ENCODE assay signal across 1 cellular context in the genomic region with DNA sequence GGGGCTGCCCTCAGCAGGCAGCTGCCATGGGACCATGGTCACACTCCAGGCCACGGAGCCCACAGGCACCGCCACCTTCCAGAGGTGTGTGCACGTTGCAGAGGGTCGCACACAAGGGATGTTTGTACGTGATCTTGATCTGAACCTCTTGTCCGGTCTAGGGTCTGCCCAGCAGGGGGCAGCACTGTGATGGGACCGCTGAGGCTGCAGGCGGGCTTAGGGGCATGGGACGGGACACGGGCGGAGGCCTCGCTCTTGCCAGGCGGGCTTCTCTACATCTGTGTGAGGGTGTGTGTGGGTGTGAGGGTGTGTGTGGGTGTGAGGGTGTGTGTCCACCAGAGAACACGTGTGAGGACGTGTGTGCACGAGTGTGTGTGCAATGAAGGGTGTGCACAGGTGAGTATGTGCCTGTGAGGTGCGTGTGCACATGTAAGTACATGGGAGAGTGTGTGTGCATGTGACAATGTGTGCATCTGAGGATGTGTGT.
TF ChIP-seq lines count a peak whose summit lies in the region.

No MANE protein-coding gene starts in this region.

TF ChIP-seq in K562, 482 proteins besides CTCF, POLR2A, EP300 and RAD21 (continued from another document):
- TF ChIP-seq, protein P1, sequence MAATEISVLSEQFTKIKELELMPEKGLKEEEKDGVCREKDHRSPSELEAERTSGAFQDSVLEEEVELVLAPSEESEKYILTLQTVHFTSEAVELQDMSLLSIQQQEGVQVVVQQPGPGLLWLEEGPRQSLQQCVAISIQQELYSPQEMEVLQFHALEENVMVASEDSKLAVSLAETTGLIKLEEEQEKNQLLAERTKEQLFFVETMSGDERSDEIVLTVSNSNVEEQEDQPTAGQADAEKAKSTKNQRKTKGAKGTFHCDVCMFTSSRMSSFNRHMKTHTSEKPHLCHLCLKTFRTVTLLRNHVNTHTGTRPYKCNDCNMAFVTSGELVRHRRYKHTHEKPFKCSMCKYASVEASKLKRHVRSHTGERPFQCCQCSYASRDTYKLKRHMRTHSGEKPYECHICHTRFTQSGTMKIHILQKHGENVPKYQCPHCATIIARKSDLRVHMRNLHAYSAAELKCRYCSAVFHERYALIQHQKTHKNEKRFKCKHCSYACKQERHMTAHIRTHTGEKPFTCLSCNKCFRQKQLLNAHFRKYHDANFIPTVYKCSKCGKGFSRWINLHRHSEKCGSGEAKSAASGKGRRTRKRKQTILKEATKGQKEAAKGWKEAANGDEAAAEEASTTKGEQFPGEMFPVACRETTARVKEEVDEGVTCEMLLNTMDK (IDR thresholded peaks at IDR 0.05; ENCODE audit: borderline replicate concordance, insufficient read depth, low read depth, low read length, poor library complexity, severe bottlenecking), result peak; percentile 74
- TF ChIP-seq DACH1 (IDR thresholded peaks at IDR 0.05; ENCODE audit: partially characterized antibody) (no peak), ZNF3 (CRISPR knock-in tag; IDR thresholded peaks at IDR 0.05) (no peak), ZNF224 (CRISPR knock-in tag; IDR thresholded peaks at IDR 0.05) (no peak), CBX2 (IDR thresholded peaks at IDR 0.05; ENCODE audit: insufficient read depth, low read length, poor library complexity, severe bottlenecking) (no peak), MBD2 (IDR thresholded peaks at IDR 0.05; ENCODE audit: borderline replicate concordance, low read depth) (no peak), TEAD2 (tag; IDR thresholded peaks at IDR 0.05) (no peak), PYGO2 (tag; IDR thresholded peaks at IDR 0.05) (no peak), ARID2 (IDR thresholded peaks at IDR 0.05) (peak; percentile 70), SMC3 (conservative IDR thresholded peaks at IDR 0.05; ENCODE audit: insufficient read depth, low read depth, low read length) (peak; percentile 34; the same call in 1 of the 2 replicates), GTF2F1 (IDR thresholded peaks at IDR 0.05; ENCODE audit: low read depth, low read length) (no peak), SNIP1 (IDR thresholded peaks at IDR 0.05; ENCODE audit: low read depth) (no peak), STAT5B (CRISPR knock-in tag; IDR thresholded peaks at IDR 0.05) (no peak), ELF2 (CRISPR knock-in tag; IDR thresholded peaks at IDR 0.05) (no peak), NCOR1 (IDR thresholded peaks at IDR 0.05) (0 out of 2 replicates have a peak, but pooled peaks have one; percentile 27), RBM22 (IDR thresholded peaks at IDR 0.05; ENCODE audit: low read depth, low read length, poor library complexity, severe bottlenecking) (no peak), GABPA (tag; conservative IDR thresholded peaks at IDR 0.05; ENCODE audit: low read depth) (no peak), COPS2 (conservative IDR thresholded peaks at IDR 0.05) (no peak), MEF2A (IDR thresholded peaks at IDR 0.05; ENCODE audit: control insufficient read depth, low read depth, low read length) (no peak), BRF1 (IDR thresholded peaks at IDR 0.05; ENCODE audit: borderline replicate concordance, extremely low read depth, insufficient read length) (no peak), KDM1A (IDR thresholded peaks at IDR 0.05) (peak in 1 of 2 experiments; percentile 98; a peak in 2 of 4 replicates), GATA2 (CRISPR knock-in tag; IDR thresholded peaks at IDR 0.05) (0 out of 2 replicates have a peak, but pooled peaks have one; percentile 39)
- TF ChIP-seq, protein P2, sequence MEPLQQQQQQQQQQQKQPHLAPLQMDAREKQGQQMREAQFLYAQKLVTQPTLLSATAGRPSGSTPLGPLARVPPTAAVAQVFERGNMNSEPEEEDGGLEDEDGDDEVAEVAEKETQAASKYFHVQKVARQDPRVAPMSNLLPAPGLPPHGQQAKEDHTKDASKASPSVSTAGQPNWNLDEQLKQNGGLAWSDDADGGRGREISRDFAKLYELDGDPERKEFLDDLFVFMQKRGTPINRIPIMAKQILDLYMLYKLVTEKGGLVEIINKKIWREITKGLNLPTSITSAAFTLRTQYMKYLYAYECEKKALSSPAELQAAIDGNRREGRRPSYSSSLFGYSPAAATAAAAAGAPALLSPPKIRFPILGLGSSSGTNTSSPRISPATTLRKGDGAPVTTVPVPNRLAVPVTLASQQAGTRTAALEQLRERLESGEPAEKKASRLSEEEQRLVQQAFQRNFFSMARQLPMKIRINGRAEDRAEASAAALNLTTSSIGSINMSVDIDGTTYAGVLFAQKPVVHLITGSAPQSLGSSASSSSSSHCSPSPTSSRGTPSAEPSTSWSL (CRISPR knock-in tag; IDR thresholded peaks at IDR 0.05; ENCODE audit: borderline replicate concordance), result no peak
- TF ChIP-seq, protein P3, sequence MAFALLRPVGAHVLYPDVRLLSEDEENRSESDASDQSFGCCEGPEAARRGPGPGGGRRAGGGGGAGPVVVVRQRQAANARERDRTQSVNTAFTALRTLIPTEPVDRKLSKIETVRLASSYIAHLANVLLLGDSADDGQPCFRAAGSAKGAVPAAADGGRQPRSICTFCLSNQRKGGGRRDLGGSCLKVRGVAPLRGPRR (CRISPR knock-in tag; IDR thresholded peaks at IDR 0.05), result no peak
- TF ChIP-seq, protein P4, sequence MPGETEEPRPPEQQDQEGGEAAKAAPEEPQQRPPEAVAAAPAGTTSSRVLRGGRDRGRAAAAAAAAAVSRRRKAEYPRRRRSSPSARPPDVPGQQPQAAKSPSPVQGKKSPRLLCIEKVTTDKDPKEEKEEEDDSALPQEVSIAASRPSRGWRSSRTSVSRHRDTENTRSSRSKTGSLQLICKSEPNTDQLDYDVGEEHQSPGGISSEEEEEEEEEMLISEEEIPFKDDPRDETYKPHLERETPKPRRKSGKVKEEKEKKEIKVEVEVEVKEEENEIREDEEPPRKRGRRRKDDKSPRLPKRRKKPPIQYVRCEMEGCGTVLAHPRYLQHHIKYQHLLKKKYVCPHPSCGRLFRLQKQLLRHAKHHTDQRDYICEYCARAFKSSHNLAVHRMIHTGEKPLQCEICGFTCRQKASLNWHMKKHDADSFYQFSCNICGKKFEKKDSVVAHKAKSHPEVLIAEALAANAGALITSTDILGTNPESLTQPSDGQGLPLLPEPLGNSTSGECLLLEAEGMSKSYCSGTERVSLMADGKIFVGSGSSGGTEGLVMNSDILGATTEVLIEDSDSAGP (CRISPR knock-in tag; IDR thresholded peaks at IDR 0.05), result no peak
- TF ChIP-seq, protein P5, sequence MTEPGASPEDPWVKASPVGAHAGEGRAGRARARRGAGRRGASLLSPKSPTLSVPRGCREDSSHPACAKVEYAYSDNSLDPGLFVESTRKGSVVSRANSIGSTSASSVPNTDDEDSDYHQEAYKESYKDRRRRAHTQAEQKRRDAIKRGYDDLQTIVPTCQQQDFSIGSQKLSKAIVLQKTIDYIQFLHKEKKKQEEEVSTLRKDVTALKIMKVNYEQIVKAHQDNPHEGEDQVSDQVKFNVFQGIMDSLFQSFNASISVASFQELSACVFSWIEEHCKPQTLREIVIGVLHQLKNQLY (CRISPR knock-in tag; conservative IDR thresholded peaks at IDR 0.05), result no peak
